ENCODE assay signal across 15 cellular contexts in genomic region chr3:25902586-25902985, GRCh38.
DNase-seq lines count a peak whose midpoint lies in the region; ATAC-seq and TF ChIP-seq lines count a peak whose summit lies in the region.
"Had no signal": no experiment of that assay in that cellular context is flagged by ENCODE, and none has a peak within 500 bp of the region (broad histone marks: within the 10 kb centered on the region; RNA-seq: fewer than 3 reads in every experiment).

No MANE protein-coding gene starts in this region.

- no peak for ATAC-seq in HG03045 (IDR thresholded peaks at IDR 0.05; ENCODE audit: unreplicated experiment)
- ATAC-seq: HCT116, K562 had no signal

- TF ChIP-seq CTCF in smooth muscle cell (IDR thresholded peaks at IDR 0.05; ENCODE audit: borderline replicate concordance, insufficient read depth, poor library complexity, severe bottlenecking) (no peak), MCF 10A (IDR thresholded peaks at IDR 0.05; ENCODE audit: unreplicated experiment) (no peak)

- H3K9ac ChIP-seq in BLaER1 = no peak overlapping the region
- H3K9ac ChIP-seq in GM23248 = no peak overlapping the region
- H3K9ac ChIP-seq in smooth muscle cell (ENCODE audit: low read depth) = no peak overlapping the region

- H3K9me3 ChIP-seq in BLaER1 (peaks cover 7% of the 10 kb centered on the region; the same call in 1 of the 2 replicates), GM23248 (ENCODE audit: low read depth) (no peaks in the 10 kb centered on the region), smooth muscle cell (replicated peaks; ENCODE audit: low read depth) (no peaks in the 10 kb centered on the region)

- peak; percentile 8 for DNase-seq in GM23248
- DNase-seq in cerebellar cortex (ENCODE audit: low spot score) = peak; percentile 83
- no peak for DNase-seq in smooth muscle cell (lab: John Stamatoyannopoulos, UW; ENCODE audit: unreplicated experiment)
- DNase-seq in anterior cingulate cortex (lab: John Stamatoyannopoulos, UW) = no peak
- DNase-seq in MCF 10A (ENCODE audit: unreplicated experiment) = no peak
- DNase-seq: 8988T; ACHN; Calu3; CD4-positive, alpha-beta T cell; DMS 273 treated with DMSO at 0.1 percent for 48 hours; GF-D8 had no signal

- H3K27me3 Mint-ChIP-seq in MCF 10A (ENCODE audit: insufficient read depth, unreplicated experiment) = no peaks in the 10 kb centered on the region

- CTCF ChIA-PET in MCF 10A (lab: Yijun Ruan, JAX) = interaction anchor here (0.6 kb wide), 1 partner anchor 433 kb away, joined by 3 read pairs; no protein-coding TSS in a partner anchor

- no peaks in the 10 kb centered on the region for H4K20me1 ChIP-seq in BLaER1
- no peaks in the 10 kb centered on the region for H4K20me1 ChIP-seq in GM23248 (ENCODE audit: insufficient read depth)
- no peaks in the 10 kb centered on the region for H4K20me1 ChIP-seq in smooth muscle cell (ENCODE audit: low read depth)

- H3K36me3 Mint-ChIP-seq in MCF 10A (ENCODE audit: insufficient read depth, unreplicated experiment) = no peaks in the 10 kb centered on the region

- no peaks in the 10 kb centered on the region for H3K79me2 ChIP-seq in GM23248 (ENCODE audit: insufficient read depth)
- H3K79me2 ChIP-seq in smooth muscle cell (ENCODE audit: low read depth) = no peaks in the 10 kb centered on the region

- H3K4me3 Mint-ChIP-seq in MCF 10A (ENCODE audit: unreplicated experiment) = no peak overlapping the region

- H2AFZ ChIP-seq in GM23248 (no peak overlapping the region), smooth muscle cell (ENCODE audit: low read depth) (no peak overlapping the region)

- H3K4me3 ChIP-seq in BLaER1 = no peak overlapping the region
- no peak overlapping the region for H3K4me3 ChIP-seq in GM23248
- no peak overlapping the region for H3K4me3 ChIP-seq in smooth muscle cell
- H3K4me3 ChIP-seq: K562 had no signal

- H3K27ac ChIP-seq in BLaER1 (no peak overlapping the region), GM23248 (no peak overlapping the region), smooth muscle cell (ENCODE audit: low read depth) (no peak overlapping the region)

- POLR2A ChIA-PET in MCF 10A (lab: Yijun Ruan, JAX) = no interaction called here

- H3F3A ChIP-seq in GM23248 (ENCODE audit: insufficient read depth) (no peaks in the 10 kb centered on the region), smooth muscle cell (ENCODE audit: low read depth) (no peaks in the 10 kb centered on the region)

- H3K27ac Mint-ChIP-seq in MCF 10A (ENCODE audit: low read depth, unreplicated experiment) = no peak overlapping the region
- H3K27ac Mint-ChIP-seq: CD4-positive, alpha-beta T cell had no signal

- 6% methylated on average over 2 of the region's 2 CpGs for WGBS in GM23248 (ENCODE audit: low coverage in 1 of 2, low lambda C conversion rate in 2 of 2, missing lambda C conversion rate in 2 of 2), 2 experiments
- WGBS in smooth muscle cell (ENCODE audit: low lambda C conversion rate) = 74% methylated on average over 2 of the region's 2 CpGs

- H3K9me2 ChIP-seq in GM23248 (ENCODE audit: insufficient read depth) = no peaks in the 10 kb centered on the region

- H3K4me1 ChIP-seq in BLaER1 = peaks cover 51% of the 10 kb centered on the region
- H3K4me1 ChIP-seq in GM23248 (ENCODE audit: insufficient read depth) = no peaks in the 10 kb centered on the region
- peaks cover 20% of the 10 kb centered on the region for H3K4me1 ChIP-seq in smooth muscle cell (ENCODE audit: low read depth)

- intact Hi-C loops in MCF 10A (cut with micrococcal nuclease) = no loop called here

- H3K36me3 ChIP-seq in BLaER1 (no peaks in the 10 kb centered on the region), GM23248 (ENCODE audit: low read depth) (no peaks in the 10 kb centered on the region), smooth muscle cell (ENCODE audit: low read depth) (no peaks in the 10 kb centered on the region)

- in situ Hi-C loops in GM23248 (cut with MboI) = no loop called here

- peak overlapping the region; percentile 57; the same call in 1 of the 2 replicates for H3K4me2 ChIP-seq in BLaER1
- H3K4me2 ChIP-seq in GM23248 (ENCODE audit: unreplicated experiment) = no peak overlapping the region
- peak overlapping the region; percentile 70 for H3K4me2 ChIP-seq in smooth muscle cell

- BruUV-seq in MCF 10A (replicated peaks; lab: Mats Ljungman, UMichigan) = no TSS peak

- no peaks in the 10 kb centered on the region for H3K27me3 ChIP-seq in BLaER1
- no peaks in the 10 kb centered on the region for H3K27me3 ChIP-seq in GM23248 (replicated peaks; ENCODE audit: insufficient read depth)
- no peaks in the 10 kb centered on the region for H3K27me3 ChIP-seq in smooth muscle cell (ENCODE audit: low read depth)

- peaks cover 4% of the 10 kb centered on the region for H3K4me1 Mint-ChIP-seq in MCF 10A (ENCODE audit: insufficient read depth, unreplicated experiment)

- H3K9me3 Mint-ChIP-seq in MCF 10A (ENCODE audit: unreplicated experiment) = no peaks in the 10 kb centered on the region
- H3K9me3 Mint-ChIP-seq: CD4-positive, alpha-beta T cell had no signal

Comparison
In these comparisons a context has a peak if more than half of its experiments do, and no peak if none do; other contexts are left out.
1. DNase-seq: peak in GM23248 (single experiment) and cerebellar cortex (single experiment); none in smooth muscle cell (single experiment), anterior cingulate cortex (0 of 58) and MCF 10A (single experiment).